14 cellular contexts compared by ENCODE assay signal in genomic region chr2:162062559-162062958, GRCh38. TPM values are rescaled to one million over a fixed set of nuclear protein-coding genes. Genes with fewer than 3 reads are reported as not detected.
A peak's percentile ranks its signal among the peaks of the same experiment; 100 is the strongest.
DNase-seq lines count a peak whose midpoint lies in the region; ATAC-seq and TF ChIP-seq lines count a peak whose summit lies in the region.
"Had no signal": no experiment of that assay in that cellular context is flagged by ENCODE, and none has a peak within 500 bp of the region (broad histone marks: within the 10 kb centered on the region; RNA-seq: fewer than 3 reads in every experiment).

No MANE protein-coding gene starts in this region.

- no peak overlapping the region for H3K27ac ChIP-seq in naive thymus-derived CD4-positive, alpha-beta T cell (ENCODE audit: low read depth, low read length)
- H3K27ac ChIP-seq: heart left ventricle, left lung, testis had no signal

- peaks cover 65% of the 10 kb centered on the region for H3K4me1 Mint-ChIP-seq in activated CD8-positive, alpha-beta T cell treated with anti-CD3 and anti-CD28 coated beads for 36 hours (ENCODE audit: low read depth)
- H3K4me1 Mint-ChIP-seq in naive thymus-derived CD4-positive, alpha-beta T cell, result peaks cover 34 to 95% (median 86%) of the 10 kb centered on the region in 7 donors

- H3K36me3 Mint-ChIP-seq in activated CD8-positive, alpha-beta T cell treated with anti-CD3 and anti-CD28 coated beads for 36 hours (ENCODE audit: low read depth), result peaks cover 29% of the 10 kb centered on the region
- H3K36me3 Mint-ChIP-seq in naive thymus-derived CD4-positive, alpha-beta T cell, result peaks cover 4 to 62% (median 25%) of the 10 kb centered on the region in 5 donors

- H3K9me3 Mint-ChIP-seq in activated CD8-positive, alpha-beta T cell treated with anti-CD3 and anti-CD28 coated beads for 36 hours, result peaks cover 1% of the 10 kb centered on the region
- H3K9me3 Mint-ChIP-seq in naive thymus-derived CD4-positive, alpha-beta T cell, result peaks cover 0 to 1% (median 0%) of the 10 kb centered on the region in 11 donors

- POLR2A ChIA-PET in activated CD8-positive, alpha-beta T cell treated with anti-CD3 and anti-CD28 coated beads for 36 hours (lab: Charles Lee), result interaction anchor here (10.7 kb wide), 1 partner anchor 9 kb away, joined by 65 read pairs; the partner anchor contains the start of gene DPP4
- POLR2A ChIA-PET in naive thymus-derived CD4-positive, alpha-beta T cell (lab: Charles Lee), result interaction anchor here (10.2 kb wide), 1 partner anchor 10 kb away, joined by 68 read pairs; the partner anchor contains the start of gene DPP4

- CTCF ChIA-PET in activated CD8-positive, alpha-beta T cell treated with anti-CD3 and anti-CD28 coated beads for 36 hours (lab: Charles Lee), result interaction anchor here (1.0 kb wide), 1 partner anchor 22 kb away, joined by 3 read pairs; no protein-coding TSS in a partner anchor
- CTCF ChIA-PET in naive thymus-derived CD4-positive, alpha-beta T cell (lab: Charles Lee), result no interaction called here

- peak overlapping the region; percentile 79 for H3K27ac Mint-ChIP-seq in activated CD8-positive, alpha-beta T cell treated with anti-CD3 and anti-CD28 coated beads for 36 hours
- peak overlapping the region; percentile 87 to 97 (median 93) for H3K27ac Mint-ChIP-seq in naive thymus-derived CD4-positive, alpha-beta T cell

- no peak for DNase-seq in activated CD8-positive, alpha-beta T cell treated with anti-CD3 and anti-CD28 coated beads for 36 hours
- no peak for DNase-seq in naive thymus-derived CD4-positive, alpha-beta T cell
- DNase-seq in NCI-H1105 treated with DMSO at 0.1 percent for 48 hours (lab: John Stamatoyannopoulos, UW) (no peak), D341Med (ENCODE audit: low spot score) (no peak)
- DNase-seq: GOT3, heart left ventricle, left lung, NCI-H1436 treated with DMSO at 0.1 percent for 48 hours, NCI-H748 treated with DMSO at 0.1 percent for 48 hours, testis had no signal

- ATAC-seq in GM18502 (IDR thresholded peaks at IDR 0.05; ENCODE audit: poor library complexity, unreplicated experiment) (peak; percentile 32), HG02588 (IDR thresholded peaks at IDR 0.05; ENCODE audit: unreplicated experiment) (peak; percentile 26), HG03457 (IDR thresholded peaks at IDR 0.05; ENCODE audit: unreplicated experiment) (no peak)
- ATAC-seq in activated CD8-positive, alpha-beta T cell treated with anti-CD3 and anti-CD28 coated beads for 36 hours, result peak; percentile 7
- ATAC-seq in naive thymus-derived CD4-positive, alpha-beta T cell, result no peak
- ATAC-seq: heart left ventricle, left lung had no signal

- no peaks in the 10 kb centered on the region for H3K36me3 ChIP-seq in naive thymus-derived CD4-positive, alpha-beta T cell (ENCODE audit: control insufficient read depth in 2 of 3, insufficient read depth in 3 of 3, low read length in 3 of 3)
- H3K36me3 ChIP-seq: heart left ventricle, left lung had no signal

- no peak overlapping the region for H3K4me3 Mint-ChIP-seq in activated CD8-positive, alpha-beta T cell treated with anti-CD3 and anti-CD28 coated beads for 36 hours
- peak overlapping the region; percentile 23 to 86 (median 80) for H3K4me3 Mint-ChIP-seq in naive thymus-derived CD4-positive, alpha-beta T cell
- H3K4me3 Mint-ChIP-seq: neural crest cell had no signal

- no peaks in the 10 kb centered on the region for H3K27me3 ChIP-seq in naive thymus-derived CD4-positive, alpha-beta T cell (ENCODE audit: control insufficient read depth in 2 of 2, insufficient read depth in 2 of 2, low read length in 2 of 2)
- H3K27me3 ChIP-seq: heart left ventricle, left lung, testis had no signal

- no peak overlapping the region for H3K4me3 ChIP-seq in naive thymus-derived CD4-positive, alpha-beta T cell (ENCODE audit: low read length)
- H3K4me3 ChIP-seq: heart left ventricle, left lung, testis had no signal

- no peaks in the 10 kb centered on the region for H3K27me3 Mint-ChIP-seq in activated CD8-positive, alpha-beta T cell treated with anti-CD3 and anti-CD28 coated beads for 36 hours
- H3K27me3 Mint-ChIP-seq in naive thymus-derived CD4-positive, alpha-beta T cell, result no peaks in the 10 kb centered on the region

- no peak for TF ChIP-seq CTCF in activated CD8-positive, alpha-beta T cell treated with anti-CD3 and anti-CD28 coated beads for 36 hours (IDR thresholded peaks at IDR 0.05)

- H3K4me1 ChIP-seq in naive thymus-derived CD4-positive, alpha-beta T cell (ENCODE audit: control insufficient read depth in 2 of 2, insufficient read depth in 2 of 2, low read length in 2 of 2), result peaks cover 25 to 33% of the 10 kb centered on the region in 2 donors
- H3K4me1 ChIP-seq: testis had no signal

- no peaks in the 10 kb centered on the region for H3K9me3 ChIP-seq in naive thymus-derived CD4-positive, alpha-beta T cell (ENCODE audit: control insufficient read depth in 2 of 3, low read length in 3 of 3)
- H3K9me3 ChIP-seq: testis had no signal

- intact Hi-C loops in activated CD8-positive, alpha-beta T cell treated with anti-CD3 and anti-CD28 coated beads for 36 hours (cut with micrococcal nuclease), result no loop called here
- intact Hi-C loops in naive thymus-derived CD4-positive, alpha-beta T cell (cut with micrococcal nuclease), result loop anchor here in 1 of 2 donors (2.0 kb wide), 1 partner anchor 108 kb away; no protein-coding TSS in a partner anchor

RNA-seq across cellular contexts. Expression of gene DPP4, which starts 11.5 kb away (rescaled TPM):
- total RNA-seq in activated CD8-positive, alpha-beta T cell treated with anti-CD3 and anti-CD28 coated beads for 36 hours, result 10 to 100 TPM; 25.9 to 26.4 TPM
- total RNA-seq in naive thymus-derived CD4-positive, alpha-beta T cell, result 100 to 1,000 TPM in 1 of 5 experiments, 10 to 100 TPM in 4; 35.7 to 188 (median 41.6) TPM
- polyA plus RNA-seq in naive thymus-derived CD4-positive, alpha-beta T cell, result 10 to 100 TPM; 77.4 to 88.9 TPM

Comparison
In these comparisons a context has a peak if more than half of its experiments do, and no peak if none do; other contexts are left out.
1. ATAC-seq: peak in GM18502 (single experiment), HG02588 (single experiment) and activated CD8-positive, alpha-beta T cell treated with anti-CD3 and anti-CD28 coated beads for 36 hours (single experiment); none in naive thymus-derived CD4-positive, alpha-beta T cell (single experiment) and HG03457 (single experiment).